Comparison of ENCODE assay signal across 16 cellular contexts in the genomic region with DNA sequence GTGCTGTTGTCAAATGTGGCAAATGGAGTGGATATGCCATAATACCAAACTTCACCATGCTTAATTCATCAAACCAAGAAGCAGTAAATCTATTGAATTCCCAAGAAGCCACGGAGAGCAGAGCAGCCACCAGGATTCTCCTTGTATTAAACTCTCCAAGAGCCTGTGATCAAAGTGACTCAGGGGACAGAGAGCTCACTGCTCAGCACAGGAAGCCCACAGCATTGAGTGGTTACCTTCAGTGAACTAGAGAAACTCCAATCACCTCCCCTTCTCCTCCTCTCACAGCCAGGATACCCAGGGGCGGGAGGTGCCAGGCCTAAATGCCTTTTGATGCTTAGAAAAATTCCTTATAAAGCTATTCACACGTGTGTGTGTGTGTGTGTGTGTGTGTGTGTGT.
"Had no signal": no experiment of that assay in that cellular context is flagged by ENCODE, and none has a peak within 500 bp of the region (broad histone marks: within the 10 kb centered on the region; RNA-seq: fewer than 3 reads in every experiment).

No MANE protein-coding gene starts in this region.

- H3K27ac Mint-ChIP-seq: activated CD4-positive, alpha-beta T cell treated with anti-CD3 and anti-CD28 coated beads, Interleukin-2, amount 10 ng/mL, durations not matched to agents 24 days and 14 days; activated T-helper 1 cell treated with anti-CD3 and anti-CD28 coated beads, Interleukin-12 subunit alpha, Interleukin-12 subunit beta, Interleukin-2, Interleukin-4 antibody, amounts not matched to agents 30 ng/mL and 10 ng/mL and 1 ng/mL, durations not matched to agents 14 hours and 24 hours and 36 hours; stimulated activated naive CD8-positive, alpha-beta T cell treated with anti-CD3 and anti-CD28 coated beads, Interleukin-15, amount 100 ng/mL, for 72 hours had no signal

- DNase-seq: activated CD4-positive, alpha-beta T cell treated with anti-CD3 and anti-CD28 coated beads, Interleukin-2, amount 10 ng/mL, durations not matched to agents 24 days and 14 days; activated naive CD4-positive, alpha-beta T cell treated with Interleukin-2 at 50 U/mL for 16 hours; effector memory CD4-positive, alpha-beta T cell; hippocampal formation; lower lobe of right lung; midbrain; stimulated activated CD4-positive, alpha-beta T cell treated with anti-CD3 and anti-CD28 coated beads, Interleukin-4, amount 100 ng/mL, for 1 hour; stimulated activated naive CD8-positive, alpha-beta T cell treated with anti-CD3 and anti-CD28 coated beads, Interleukin-15, amount 100 ng/mL, for 72 hours; upper lobe of right lung; WERI-Rb-1 had no signal

- H3K4me3 Mint-ChIP-seq: activated CD4-positive, alpha-beta T cell treated with anti-CD3 and anti-CD28 coated beads, Interleukin-2, amount 10 ng/mL, durations not matched to agents 24 days and 14 days; activated T-helper 1 cell treated with anti-CD3 and anti-CD28 coated beads, Interleukin-12 subunit alpha, Interleukin-12 subunit beta, Interleukin-2, Interleukin-4 antibody, amounts not matched to agents 30 ng/mL and 10 ng/mL and 1 ng/mL, durations not matched to agents 14 hours and 24 hours and 36 hours; central memory CD8-positive, alpha-beta T cell; stimulated activated naive CD8-positive, alpha-beta T cell treated with anti-CD3 and anti-CD28 coated beads, Interleukin-15, amount 100 ng/mL, for 72 hours had no signal

- H3K9me3 Mint-ChIP-seq: activated CD4-positive, alpha-beta T cell treated with anti-CD3 and anti-CD28 coated beads, Interleukin-2, amount 10 ng/mL, durations not matched to agents 24 days and 14 days; activated T-helper 1 cell treated with anti-CD3 and anti-CD28 coated beads, Interleukin-12 subunit alpha, Interleukin-12 subunit beta, Interleukin-2, Interleukin-4 antibody, amounts not matched to agents 30 ng/mL and 10 ng/mL and 1 ng/mL, durations not matched to agents 14 hours and 24 hours and 36 hours had no signal

- H3K9me3 ChIP-seq: body of pancreas, gastrocnemius medialis, lower lobe of right lung, testis, upper lobe of right lung had no signal

- H3K27me3 ChIP-seq: body of pancreas, gastrocnemius medialis, testis, upper lobe of right lung had no signal

- H3K36me3 ChIP-seq: gastrocnemius medialis, lower lobe of right lung, upper lobe of right lung, WERI-Rb-1 had no signal

- H3K27ac ChIP-seq: gastrocnemius medialis, lower lobe of right lung, parathyroid adenoma, testis, upper lobe of right lung, WERI-Rb-1 had no signal

- H3K4me3 ChIP-seq: body of pancreas, gastrocnemius medialis, lower lobe of right lung, testis, upper lobe of right lung had no signal

- H3K4me1 ChIP-seq: lower lobe of right lung, parathyroid adenoma, testis, upper lobe of right lung had no signal

- H3K27me3 Mint-ChIP-seq: central memory CD8-positive, alpha-beta T cell; stimulated activated naive CD8-positive, alpha-beta T cell treated with anti-CD3 and anti-CD28 coated beads, Interleukin-15, amount 100 ng/mL, for 72 hours had no signal

- H3K4me1 Mint-ChIP-seq: activated CD4-positive, alpha-beta T cell treated with anti-CD3 and anti-CD28 coated beads, Interleukin-2, amount 10 ng/mL, durations not matched to agents 24 days and 14 days; central memory CD8-positive, alpha-beta T cell; stimulated activated naive CD8-positive, alpha-beta T cell treated with anti-CD3 and anti-CD28 coated beads, Interleukin-15, amount 100 ng/mL, for 72 hours had no signal

- ATAC-seq: gastrocnemius medialis; lower lobe of right lung; stimulated activated naive CD8-positive, alpha-beta T cell treated with anti-CD3 and anti-CD28 coated beads, Interleukin-15, amount 100 ng/mL, for 72 hours; upper lobe of right lung had no signal
